26 cellular contexts compared by ENCODE assay signal in the genomic region with DNA sequence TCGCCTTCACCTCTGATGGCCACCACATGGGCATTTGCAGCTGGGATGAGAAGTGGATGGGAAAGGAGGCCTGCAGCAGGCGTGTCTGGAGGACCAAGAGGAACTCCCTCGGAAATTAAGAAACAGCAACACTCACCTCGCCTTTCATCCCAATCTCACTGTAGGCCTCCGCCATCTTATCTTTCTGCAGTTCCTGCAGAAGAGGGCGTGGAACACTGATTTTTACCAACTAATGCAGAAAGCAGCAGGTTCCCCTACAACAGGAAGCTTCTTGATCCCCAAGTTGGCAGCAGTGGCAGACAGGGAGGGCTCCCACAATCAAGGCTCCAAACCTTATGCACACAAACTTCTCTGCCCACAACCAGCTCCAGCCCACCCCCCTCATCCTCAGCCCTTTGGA.
DNase-seq lines count a peak whose midpoint lies in the region; ATAC-seq and TF ChIP-seq lines count a peak whose summit lies in the region.
"Had no signal": no experiment of that assay in that cellular context is flagged by ENCODE, and none has a peak within 500 bp of the region (broad histone marks: within the 10 kb centered on the region; RNA-seq: fewer than 3 reads in every experiment).

No MANE protein-coding gene starts in this region.

- no peaks in the 10 kb centered on the region for H3K4me1 ChIP-seq in osteoblast (ENCODE audit: insufficient read depth, low read length)
- H3K4me1 ChIP-seq in left lung = peaks cover 0 to 2% of the 10 kb centered on the region in 2 donors
- H3K4me1 ChIP-seq: breast epithelium had no signal

- TF ChIP-seq CTCF in osteoblast (IDR thresholded peaks at IDR 0.05; ENCODE audit: extremely low read depth, low read depth, low read length) (no peak), left lung (IDR thresholded peaks at IDR 0.05) (no peak)

- DNase-seq in T-helper 2 cell treated with Interferon-gamma antibody and Interleukin-4, amounts not matched to agents 5 μg/mL and 100 μg/mL, for 36 hours (ENCODE audit: low spot score) = no peak
- DNase-seq in T-helper 2 cell = no peak
- DNase-seq in activated naive CD4-positive, alpha-beta T cell treated with anti-CD3 and anti-CD28 coated beads, Interleukin-2, amount 50 U/mL, for 72 hours (ENCODE audit: low spot score in 2 of 2) = no peak
- no peak for DNase-seq in activated naive CD4-positive, alpha-beta T cell treated with anti-CD3 and anti-CD28 coated beads, Interleukin-2, amount 50 U/mL, for 16 hours
- DNase-seq in activated CD8-positive, alpha-beta T cell treated with anti-CD3 and anti-CD28 coated beads, Interleukin-2, amount 10 ng/mL, durations not matched to agents 7 days and 5 days = no peak
- DNase-seq in osteoblast (ENCODE audit: insufficient read length, low spot score, missing footprints) = peak; percentile 13
- no peak for DNase-seq in left lung
- DNase-seq: activated CD4-positive, alpha-beta T cell treated with anti-CD3 and anti-CD28 coated beads, Interleukin-2, amount 50 U/mL, for 1 hour; activated effector memory CD4-positive, alpha-beta T cell treated with anti-CD3 and anti-CD28 coated beads, Interleukin-2, amount 50 U/mL, for 16 hours; DMS 273 treated with DMSO at 0.1 percent for 48 hours; hippocampal formation; MV-4-11; NCI-H1436; NCI-H2081 treated with DMSO at 0.1 percent for 48 hours; NCI-H226; NCI-H69; Right ventricle myocardium superior; stimulated activated naive CD8-positive, alpha-beta T cell treated with anti-CD3 and anti-CD28 coated beads, Interleukin-15, Interleukin-2, amounts not matched to agents 100 U/mL and 50 U/mL, for 24 hours had no signal

- H3K27me3 ChIP-seq in osteoblast (ENCODE audit: insufficient read depth, low read length) (peaks cover 2% of the 10 kb centered on the region), left lung (peaks cover 0 to 10% of the 10 kb centered on the region in 2 donors)

- H3K4me3 ChIP-seq in osteoblast (ENCODE audit: insufficient read depth, low read length) (no peak overlapping the region), left lung (no peak overlapping the region)
- H3K4me3 ChIP-seq: breast epithelium, GM23338, neural progenitor cell, skin epidermis had no signal

- ATAC-seq in activated naive CD4-positive, alpha-beta T cell treated with anti-CD3 and anti-CD28 coated beads, Interleukin-2, amount 50 U/mL, for 72 hours = no peak
- no peak for ATAC-seq in activated CD8-positive, alpha-beta T cell treated with anti-CD3 and anti-CD28 coated beads, Interleukin-2, amount 10 ng/mL, durations not matched to agents 7 days and 5 days
- ATAC-seq in SK-N-SH treated with all-trans-retinoic acid at 6 μM for 48 hours = no peak
- ATAC-seq in left lung = no peak
- ATAC-seq: GM23338; stimulated activated naive CD8-positive, alpha-beta T cell treated with anti-CD3 and anti-CD28 coated beads, Interleukin-15, Interleukin-2, amounts not matched to agents 100 U/mL and 50 U/mL, for 24 hours had no signal

- peaks cover 65% of the 10 kb centered on the region for H3K36me3 Mint-ChIP-seq in T-helper 2 cell treated with Interferon-gamma antibody and Interleukin-4, amounts not matched to agents 5 μg/mL and 100 μg/mL, for 36 hours (ENCODE audit: low read depth)
- peaks cover 0 to 44% of the 10 kb centered on the region in 2 donors for H3K36me3 Mint-ChIP-seq in activated naive CD4-positive, alpha-beta T cell treated with anti-CD3 and anti-CD28 coated beads, Interleukin-2, amount 50 U/mL, for 72 hours
- peaks cover 80% of the 10 kb centered on the region for H3K36me3 Mint-ChIP-seq in activated CD8-positive, alpha-beta T cell treated with anti-CD3 and anti-CD28 coated beads, Interleukin-2, amount 10 ng/mL, durations not matched to agents 7 days and 5 days (ENCODE audit: low read depth)
- H3K36me3 Mint-ChIP-seq: CD14-positive monocyte had no signal

- no peak overlapping the region for H2AFZ ChIP-seq in osteoblast (ENCODE audit: low read length)
- H2AFZ ChIP-seq: GM23338, neural progenitor cell had no signal

- no peaks in the 10 kb centered on the region for H3K9me3 ChIP-seq in osteoblast (ENCODE audit: low read depth, low read length)
- H3K9me3 ChIP-seq in left lung = no peaks in the 10 kb centered on the region
- H3K9me3 ChIP-seq: breast epithelium had no signal

- H3K27me3 Mint-ChIP-seq in T-helper 2 cell treated with Interferon-gamma antibody and Interleukin-4, amounts not matched to agents 5 μg/mL and 100 μg/mL, for 36 hours (ENCODE audit: low read depth) = no peaks in the 10 kb centered on the region
- H3K27me3 Mint-ChIP-seq in activated CD8-positive, alpha-beta T cell treated with anti-CD3 and anti-CD28 coated beads, Interleukin-2, amount 10 ng/mL, durations not matched to agents 7 days and 5 days (ENCODE audit: low read depth) = no peaks in the 10 kb centered on the region

- H3K36me3 ChIP-seq in osteoblast (ENCODE audit: insufficient read depth, low read length) (no peaks in the 10 kb centered on the region), left lung (no peaks in the 10 kb centered on the region)
- H3K36me3 ChIP-seq: breast epithelium, neural progenitor cell had no signal

- no peak overlapping the region for H3K27ac ChIP-seq in osteoblast (ENCODE audit: low read depth, low read length)
- H3K27ac ChIP-seq in left lung = no peak overlapping the region
- H3K27ac ChIP-seq: 22Rv1, breast epithelium, neural progenitor cell, VCaP had no signal

- H3K79me2 ChIP-seq in osteoblast (ENCODE audit: insufficient read depth, low read length) = no peaks in the 10 kb centered on the region

- POLR2A ChIA-PET in activated CD8-positive, alpha-beta T cell treated with anti-CD3 and anti-CD28 coated beads, Interleukin-2, amount 10 ng/mL, durations not matched to agents 7 days and 5 days (lab: Charles Lee) = no interaction called here

- intact Hi-C loops in left lung (cut with DNase I) = no loop called here

- H3K9me3 Mint-ChIP-seq in T-helper 2 cell treated with Interferon-gamma antibody and Interleukin-4, amounts not matched to agents 5 μg/mL and 100 μg/mL, for 36 hours = no peaks in the 10 kb centered on the region
- H3K9me3 Mint-ChIP-seq in activated naive CD4-positive, alpha-beta T cell treated with anti-CD3 and anti-CD28 coated beads, Interleukin-2, amount 50 U/mL, for 72 hours = no peaks in the 10 kb centered on the region
- H3K9me3 Mint-ChIP-seq in activated CD8-positive, alpha-beta T cell treated with anti-CD3 and anti-CD28 coated beads, Interleukin-2, amount 10 ng/mL, durations not matched to agents 7 days and 5 days (ENCODE audit: insufficient read depth) = no peaks in the 10 kb centered on the region
- H3K9me3 Mint-ChIP-seq: GM23338 had no signal

- CTCF ChIA-PET in activated CD8-positive, alpha-beta T cell treated with anti-CD3 and anti-CD28 coated beads, Interleukin-2, amount 10 ng/mL, durations not matched to agents 7 days and 5 days (lab: Charles Lee) = interaction anchor here (1.0 to 2.2 kb wide), 3 partner anchors 22 to 108 kb away, joined by 3 to 8 read pairs (median 3); no protein-coding TSS in a partner anchor

- H3K4me3 Mint-ChIP-seq in T-helper 2 cell treated with Interferon-gamma antibody and Interleukin-4, amounts not matched to agents 5 μg/mL and 100 μg/mL, for 36 hours = no peak overlapping the region
- no peak overlapping the region for H3K4me3 Mint-ChIP-seq in activated CD8-positive, alpha-beta T cell treated with anti-CD3 and anti-CD28 coated beads, Interleukin-2, amount 10 ng/mL, durations not matched to agents 7 days and 5 days
- H3K4me3 Mint-ChIP-seq: CD14-positive monocyte, GM23338, neural progenitor cell had no signal

- H3K4me2 ChIP-seq in osteoblast (ENCODE audit: insufficient read depth, low read length) = no peak overlapping the region
- H3K4me2 ChIP-seq: GM23338, neural progenitor cell had no signal

- no peaks in the 10 kb centered on the region for H4K20me1 ChIP-seq in osteoblast (ENCODE audit: insufficient read depth, low read length)

- peak overlapping the region; percentile 26 for H3K27ac Mint-ChIP-seq in T-helper 2 cell treated with Interferon-gamma antibody and Interleukin-4, amounts not matched to agents 5 μg/mL and 100 μg/mL, for 36 hours
- peak overlapping the region; percentile 60 to 66 for H3K27ac Mint-ChIP-seq in activated naive CD4-positive, alpha-beta T cell treated with anti-CD3 and anti-CD28 coated beads, Interleukin-2, amount 50 U/mL, for 72 hours
- peak overlapping the region; percentile 68 for H3K27ac Mint-ChIP-seq in activated CD8-positive, alpha-beta T cell treated with anti-CD3 and anti-CD28 coated beads, Interleukin-2, amount 10 ng/mL, durations not matched to agents 7 days and 5 days
- H3K27ac Mint-ChIP-seq: GM23338, neural progenitor cell had no signal

- peaks cover 29% of the 10 kb centered on the region for H3K4me1 Mint-ChIP-seq in T-helper 2 cell treated with Interferon-gamma antibody and Interleukin-4, amounts not matched to agents 5 μg/mL and 100 μg/mL, for 36 hours (ENCODE audit: low read depth)
- peaks cover 64% of the 10 kb centered on the region for H3K4me1 Mint-ChIP-seq in activated CD8-positive, alpha-beta T cell treated with anti-CD3 and anti-CD28 coated beads, Interleukin-2, amount 10 ng/mL, durations not matched to agents 7 days and 5 days (ENCODE audit: low read depth)

TF ChIP-seq in SK-N-SH treated with all-trans-retinoic acid at 6 μM for 48 hours, 23 proteins besides CTCF, POLR2A, EP300 and RAD21 (continues in another document):
- TF ChIP-seq CSDC2 (CRISPR knock-in tag; IDR thresholded peaks at IDR 0.05) (no peak), TCF4 (CRISPR knock-in tag; IDR thresholded peaks at IDR 0.05; ENCODE audit: borderline replicate concordance) (no peak), BACH2 (CRISPR knock-in tag; IDR thresholded peaks at IDR 0.05; ENCODE audit: borderline replicate concordance) (no peak), RARB (CRISPR knock-in tag; IDR thresholded peaks at IDR 0.05) (no peak), SNAI2 (CRISPR knock-in tag; IDR thresholded peaks at IDR 0.05) (no peak), PPARA (CRISPR knock-in tag; IDR thresholded peaks at IDR 0.05; ENCODE audit: borderline replicate concordance) (no peak)
